In the genomic region with DNA sequence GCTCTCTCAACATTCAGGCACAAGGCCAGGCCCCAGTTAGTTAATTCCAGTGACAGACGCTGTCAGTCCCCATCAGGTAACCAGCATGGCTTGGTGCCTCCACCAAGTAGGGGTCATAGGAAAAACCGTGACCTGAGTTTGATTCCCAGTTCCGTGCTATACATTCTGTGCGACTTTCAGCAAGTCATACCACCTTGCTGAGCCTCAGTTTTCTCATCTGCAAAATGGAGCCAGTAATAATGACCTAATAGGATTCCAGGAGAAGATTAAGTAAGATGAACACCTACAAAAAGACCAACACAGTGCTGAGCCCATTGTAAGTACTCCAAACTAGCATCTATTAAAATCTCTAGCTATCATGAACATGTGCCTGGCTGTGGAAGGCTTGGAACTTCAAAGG, we compare ENCODE assay signal across 1 cellular context.
TF ChIP-seq lines count a peak whose summit lies in the region.

No MANE protein-coding gene starts in this region.

TF ChIP-seq in K562, 482 proteins besides CTCF, POLR2A, EP300 and RAD21:
- TF ChIP-seq, protein P1, sequence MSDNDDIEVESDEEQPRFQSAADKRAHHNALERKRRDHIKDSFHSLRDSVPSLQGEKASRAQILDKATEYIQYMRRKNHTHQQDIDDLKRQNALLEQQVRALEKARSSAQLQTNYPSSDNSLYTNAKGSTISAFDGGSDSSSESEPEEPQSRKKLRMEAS (CRISPR knock-in tag; IDR thresholded peaks at IDR 0.05), result no peak
- TF ChIP-seq, protein P2, sequence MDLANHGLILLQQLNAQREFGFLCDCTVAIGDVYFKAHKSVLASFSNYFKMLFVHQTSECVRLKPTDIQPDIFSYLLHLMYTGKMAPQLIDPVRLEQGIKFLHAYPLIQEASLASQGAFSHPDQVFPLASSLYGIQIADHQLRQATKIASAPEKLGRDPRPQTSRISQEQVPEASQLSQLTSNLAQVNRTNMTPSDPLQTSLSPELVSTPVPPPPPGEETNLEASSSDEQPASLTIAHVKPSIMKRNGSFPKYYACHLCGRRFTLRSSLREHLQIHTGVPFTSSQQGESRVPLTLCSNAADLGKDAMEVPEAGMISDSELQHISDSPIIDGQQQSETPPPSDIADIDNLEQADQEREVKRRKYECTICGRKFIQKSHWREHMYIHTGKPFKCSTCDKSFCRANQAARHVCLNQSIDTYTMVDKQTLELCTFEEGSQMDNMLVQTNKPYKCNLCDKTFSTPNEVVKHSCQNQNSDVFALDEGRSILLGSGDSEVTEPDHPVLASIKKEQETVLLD (IDR thresholded peaks at IDR 0.05), result no peak
- TF ChIP-seq RBM25 (IDR thresholded peaks at IDR 0.05; ENCODE audit: low read depth, low read length, severe bottlenecking) (peak; percentile 70), KLF10 (CRISPR knock-in tag; IDR thresholded peaks at IDR 0.05) (no peak), HMG20A (CRISPR knock-in tag; conservative IDR thresholded peaks at IDR 0.05) (no peak)
- TF ChIP-seq, protein P3, sequence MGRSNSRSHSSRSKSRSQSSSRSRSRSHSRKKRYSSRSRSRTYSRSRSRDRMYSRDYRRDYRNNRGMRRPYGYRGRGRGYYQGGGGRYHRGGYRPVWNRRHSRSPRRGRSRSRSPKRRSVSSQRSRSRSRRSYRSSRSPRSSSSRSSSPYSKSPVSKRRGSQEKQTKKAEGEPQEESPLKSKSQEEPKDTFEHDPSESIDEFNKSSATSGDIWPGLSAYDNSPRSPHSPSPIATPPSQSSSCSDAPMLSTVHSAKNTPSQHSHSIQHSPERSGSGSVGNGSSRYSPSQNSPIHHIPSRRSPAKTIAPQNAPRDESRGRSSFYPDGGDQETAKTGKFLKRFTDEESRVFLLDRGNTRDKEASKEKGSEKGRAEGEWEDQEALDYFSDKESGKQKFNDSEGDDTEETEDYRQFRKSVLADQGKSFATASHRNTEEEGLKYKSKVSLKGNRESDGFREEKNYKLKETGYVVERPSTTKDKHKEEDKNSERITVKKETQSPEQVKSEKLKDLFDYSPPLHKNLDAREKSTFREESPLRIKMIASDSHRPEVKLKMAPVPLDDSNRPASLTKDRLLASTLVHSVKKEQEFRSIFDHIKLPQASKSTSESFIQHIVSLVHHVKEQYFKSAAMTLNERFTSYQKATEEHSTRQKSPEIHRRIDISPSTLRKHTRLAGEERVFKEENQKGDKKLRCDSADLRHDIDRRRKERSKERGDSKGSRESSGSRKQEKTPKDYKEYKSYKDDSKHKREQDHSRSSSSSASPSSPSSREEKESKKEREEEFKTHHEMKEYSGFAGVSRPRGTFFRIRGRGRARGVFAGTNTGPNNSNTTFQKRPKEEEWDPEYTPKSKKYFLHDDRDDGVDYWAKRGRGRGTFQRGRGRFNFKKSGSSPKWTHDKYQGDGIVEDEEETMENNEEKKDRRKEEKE (IDR thresholded peaks at IDR 0.05; ENCODE audit: borderline replicate concordance in 1 of 2, control insufficient read depth in 1 of 2, low read depth in 2 of 2, low read length in 1 of 2), result no peak
